Comparison of ENCODE assay signal across 17 cellular contexts in genomic region chr21:36145259-36145658, GRCh38. TPM values are rescaled to one million over a fixed set of nuclear protein-coding genes. Genes with fewer than 3 reads are reported as not detected.
A peak's percentile ranks its signal among the peaks of the same experiment; 100 is the strongest.
DNase-seq lines count a peak whose midpoint lies in the region; ATAC-seq lines count a peak whose summit lies in the region.
"Had no signal": no experiment of that assay in that cellular context is flagged by ENCODE, and none has a peak within 500 bp of the region (broad histone marks: within the 10 kb centered on the region; RNA-seq: fewer than 3 reads in every experiment).

No MANE protein-coding gene starts in this region.

- peak; percentile 73 for DNase-seq in activated CD4-positive, alpha-beta T cell treated with anti-CD3 and anti-CD28 coated beads, Interleukin-2, amount 10 ng/mL, durations not matched to agents 24 days and 14 days
- DNase-seq in activated CD4-positive, alpha-beta T cell treated with anti-CD3 and anti-CD28 coated beads, Interleukin-2, amount 50 U/mL, for 48 hours = no peak
- no peak for DNase-seq in activated naive CD8-positive, alpha-beta T cell treated with anti-CD3 and anti-CD28 coated beads, Interleukin-2, amount 10 ng/mL, durations not matched to agents 7 days and 5 days
- no peak for DNase-seq in activated naive CD8-positive, alpha-beta T cell treated with anti-CD3 and anti-CD28 coated beads, Interleukin-2, amount 50 U/mL, for 24 hours
- no peak for DNase-seq in T-helper 2 cell treated with Interferon-gamma antibody and Interleukin-4, amounts not matched to agents 5 μg/mL and 100 μg/mL, for 36 hours (ENCODE audit: low spot score)
- no peak for DNase-seq in cerebellum (ENCODE audit: low spot score)
- DNase-seq in ACHN = no peak
- DNase-seq in NAMALWA (ENCODE audit: low spot score) = no peak
- DNase-seq: 8988T, COR-L47, EL, HFFc6, KG1, NCI-H1092 treated with DMSO at 0.1 percent for 48 hours, NCI-H2081 treated with DMSO at 0.1 percent for 48 hours, NCI-H524 had no signal

- POLR2A ChIA-PET in activated naive CD8-positive, alpha-beta T cell treated with anti-CD3 and anti-CD28 coated beads, Interleukin-2, amount 10 ng/mL, durations not matched to agents 7 days and 5 days (lab: Charles Lee) = interaction anchor here (0.6 to 2.9 kb wide), 4 partner anchors 9 to 174 kb away, joined by 3 to 20 read pairs (median 6); partner anchors contain the start of gene MORC3

- no peaks in the 10 kb centered on the region for H3K27me3 Mint-ChIP-seq in activated CD4-positive, alpha-beta T cell treated with anti-CD3 and anti-CD28 coated beads, Interleukin-2, amount 10 ng/mL, durations not matched to agents 24 days and 14 days
- H3K27me3 Mint-ChIP-seq in activated naive CD8-positive, alpha-beta T cell treated with anti-CD3 and anti-CD28 coated beads, Interleukin-2, amount 10 ng/mL, durations not matched to agents 7 days and 5 days = no peaks in the 10 kb centered on the region
- H3K27me3 Mint-ChIP-seq in activated naive CD8-positive, alpha-beta T cell treated with anti-CD3 and anti-CD28 coated beads, Interleukin-2, amount 50 U/mL, for 24 hours = no peaks in the 10 kb centered on the region
- H3K27me3 Mint-ChIP-seq in T-helper 2 cell treated with Interferon-gamma antibody and Interleukin-4, amounts not matched to agents 5 μg/mL and 100 μg/mL, for 36 hours (ENCODE audit: low read depth) = no peaks in the 10 kb centered on the region

- H3K4me3 Mint-ChIP-seq in activated CD4-positive, alpha-beta T cell treated with anti-CD3 and anti-CD28 coated beads, Interleukin-2, amount 10 ng/mL, durations not matched to agents 24 days and 14 days = no peak overlapping the region
- peak overlapping the region; percentile 35 for H3K4me3 Mint-ChIP-seq in activated naive CD8-positive, alpha-beta T cell treated with anti-CD3 and anti-CD28 coated beads, Interleukin-2, amount 10 ng/mL, durations not matched to agents 7 days and 5 days
- H3K4me3 Mint-ChIP-seq in activated naive CD8-positive, alpha-beta T cell treated with anti-CD3 and anti-CD28 coated beads, Interleukin-2, amount 50 U/mL, for 24 hours = no peak overlapping the region
- H3K4me3 Mint-ChIP-seq in T-helper 2 cell treated with Interferon-gamma antibody and Interleukin-4, amounts not matched to agents 5 μg/mL and 100 μg/mL, for 36 hours = peak overlapping the region; percentile 10
- H3K4me3 Mint-ChIP-seq: HFFc6 had no signal

- peaks cover 18% of the 10 kb centered on the region for H3K36me3 Mint-ChIP-seq in activated CD4-positive, alpha-beta T cell treated with anti-CD3 and anti-CD28 coated beads, Interleukin-2, amount 10 ng/mL, durations not matched to agents 24 days and 14 days (ENCODE audit: low read depth)
- H3K36me3 Mint-ChIP-seq in activated naive CD8-positive, alpha-beta T cell treated with anti-CD3 and anti-CD28 coated beads, Interleukin-2, amount 10 ng/mL, durations not matched to agents 7 days and 5 days = peaks cover 32% of the 10 kb centered on the region
- no peaks in the 10 kb centered on the region for H3K36me3 Mint-ChIP-seq in activated naive CD8-positive, alpha-beta T cell treated with anti-CD3 and anti-CD28 coated beads, Interleukin-2, amount 50 U/mL, for 24 hours (ENCODE audit: low read depth)
- H3K36me3 Mint-ChIP-seq in T-helper 2 cell treated with Interferon-gamma antibody and Interleukin-4, amounts not matched to agents 5 μg/mL and 100 μg/mL, for 36 hours (ENCODE audit: low read depth) = peaks cover 29% of the 10 kb centered on the region

- in situ Hi-C loops in ACHN (cut with HindIII; ENCODE audit: low pct_ligation_motif_present, low pct_unique_long_range_greater_than_20kb, low sequenced_read_pairs) = no loop called here

- intact Hi-C loops in activated CD4-positive, alpha-beta T cell treated with anti-CD3 and anti-CD28 coated beads, Interleukin-2, amount 10 ng/mL, durations not matched to agents 24 days and 14 days (cut with micrococcal nuclease) = no loop called here

- H3K4me1 Mint-ChIP-seq in activated CD4-positive, alpha-beta T cell treated with anti-CD3 and anti-CD28 coated beads, Interleukin-2, amount 10 ng/mL, durations not matched to agents 24 days and 14 days = peaks cover 27% of the 10 kb centered on the region
- peaks cover 35% of the 10 kb centered on the region for H3K4me1 Mint-ChIP-seq in activated naive CD8-positive, alpha-beta T cell treated with anti-CD3 and anti-CD28 coated beads, Interleukin-2, amount 10 ng/mL, durations not matched to agents 7 days and 5 days
- H3K4me1 Mint-ChIP-seq in activated naive CD8-positive, alpha-beta T cell treated with anti-CD3 and anti-CD28 coated beads, Interleukin-2, amount 50 U/mL, for 24 hours = peaks cover 16% of the 10 kb centered on the region
- H3K4me1 Mint-ChIP-seq in T-helper 2 cell treated with Interferon-gamma antibody and Interleukin-4, amounts not matched to agents 5 μg/mL and 100 μg/mL, for 36 hours (ENCODE audit: low read depth) = peaks cover 21% of the 10 kb centered on the region

- peak; percentile 71 for ATAC-seq in activated naive CD8-positive, alpha-beta T cell treated with anti-CD3 and anti-CD28 coated beads, Interleukin-2, amount 10 ng/mL, durations not matched to agents 7 days and 5 days (ENCODE audit: low read depth)
- no peak for ATAC-seq in activated naive CD8-positive, alpha-beta T cell treated with anti-CD3 and anti-CD28 coated beads, Interleukin-2, amount 50 U/mL, for 24 hours
- ATAC-seq: HepG2 had no signal

- H3K9me3 Mint-ChIP-seq in activated CD4-positive, alpha-beta T cell treated with anti-CD3 and anti-CD28 coated beads, Interleukin-2, amount 10 ng/mL, durations not matched to agents 24 days and 14 days = no peaks in the 10 kb centered on the region
- H3K9me3 Mint-ChIP-seq in activated naive CD8-positive, alpha-beta T cell treated with anti-CD3 and anti-CD28 coated beads, Interleukin-2, amount 10 ng/mL, durations not matched to agents 7 days and 5 days = no peaks in the 10 kb centered on the region
- H3K9me3 Mint-ChIP-seq in activated naive CD8-positive, alpha-beta T cell treated with anti-CD3 and anti-CD28 coated beads, Interleukin-2, amount 50 U/mL, for 24 hours = no peaks in the 10 kb centered on the region
- no peaks in the 10 kb centered on the region for H3K9me3 Mint-ChIP-seq in T-helper 2 cell treated with Interferon-gamma antibody and Interleukin-4, amounts not matched to agents 5 μg/mL and 100 μg/mL, for 36 hours
- H3K9me3 Mint-ChIP-seq: HFFc6 had no signal

- H3K27ac Mint-ChIP-seq in activated CD4-positive, alpha-beta T cell treated with anti-CD3 and anti-CD28 coated beads, Interleukin-2, amount 10 ng/mL, durations not matched to agents 24 days and 14 days = no peak overlapping the region
- peak overlapping the region; percentile 74 for H3K27ac Mint-ChIP-seq in activated naive CD8-positive, alpha-beta T cell treated with anti-CD3 and anti-CD28 coated beads, Interleukin-2, amount 10 ng/mL, durations not matched to agents 7 days and 5 days
- no peak overlapping the region for H3K27ac Mint-ChIP-seq in activated naive CD8-positive, alpha-beta T cell treated with anti-CD3 and anti-CD28 coated beads, Interleukin-2, amount 50 U/mL, for 24 hours
- peak overlapping the region; percentile 63 for H3K27ac Mint-ChIP-seq in T-helper 2 cell treated with Interferon-gamma antibody and Interleukin-4, amounts not matched to agents 5 μg/mL and 100 μg/mL, for 36 hours
- H3K27ac Mint-ChIP-seq: HFFc6 had no signal

RNA-seq across cellular contexts. Expression of gene CBR3, which starts 10.4 kb away (rescaled TPM):
- total RNA-seq in activated CD4-positive, alpha-beta T cell treated with anti-CD3 and anti-CD28 coated beads, Interleukin-2, amount 10 ng/mL, durations not matched to agents 24 days and 14 days = 17.2 and 19.8 TPM in 2 replicates
- 10 to 100 TPM; 14.6 to 14.9 TPM for total RNA-seq in activated naive CD8-positive, alpha-beta T cell treated with anti-CD3 and anti-CD28 coated beads, Interleukin-2, amount 10 ng/mL, durations not matched to agents 7 days and 5 days
- 1.9 TPM for total RNA-seq in cerebellum
- total RNA-seq: HepG2 had no signal

RNA-seq across cellular contexts. Expression of gene DOP1B, which starts 11.4 kb away (rescaled TPM):
- total RNA-seq in activated CD4-positive, alpha-beta T cell treated with anti-CD3 and anti-CD28 coated beads, Interleukin-2, amount 10 ng/mL, durations not matched to agents 24 days and 14 days = 16.0 and 17.5 TPM in 2 replicates
- total RNA-seq in activated naive CD8-positive, alpha-beta T cell treated with anti-CD3 and anti-CD28 coated beads, Interleukin-2, amount 10 ng/mL, durations not matched to agents 7 days and 5 days = 10 to 100 TPM; 24.1 to 27.1 TPM
- total RNA-seq in cerebellum = 23.8 TPM

Comparison
In these comparisons a context has a peak if more than half of its experiments do, and no peak if none do; other contexts are left out.
1. H3K27ac Mint-ChIP-seq: peak in activated naive CD8-positive, alpha-beta T cell treated with anti-CD3 and anti-CD28 coated beads, Interleukin-2, amount 10 ng/mL, durations not matched to agents 7 days and 5 days (single experiment) and T-helper 2 cell treated with Interferon-gamma antibody and Interleukin-4, amounts not matched to agents 5 μg/mL and 100 μg/mL, for 36 hours (single experiment); none in activated CD4-positive, alpha-beta T cell treated with anti-CD3 and anti-CD28 coated beads, Interleukin-2, amount 10 ng/mL, durations not matched to agents 24 days and 14 days (single experiment) and activated naive CD8-positive, alpha-beta T cell treated with anti-CD3 and anti-CD28 coated beads, Interleukin-2, amount 50 U/mL, for 24 hours (single experiment).
2. H3K4me3 Mint-ChIP-seq: peak in activated naive CD8-positive, alpha-beta T cell treated with anti-CD3 and anti-CD28 coated beads, Interleukin-2, amount 10 ng/mL, durations not matched to agents 7 days and 5 days (single experiment) and T-helper 2 cell treated with Interferon-gamma antibody and Interleukin-4, amounts not matched to agents 5 μg/mL and 100 μg/mL, for 36 hours (single experiment); none in activated CD4-positive, alpha-beta T cell treated with anti-CD3 and anti-CD28 coated beads, Interleukin-2, amount 10 ng/mL, durations not matched to agents 24 days and 14 days (single experiment) and activated naive CD8-positive, alpha-beta T cell treated with anti-CD3 and anti-CD28 coated beads, Interleukin-2, amount 50 U/mL, for 24 hours (single experiment).